1 cellular context compared by ENCODE assay signal in genomic region chr9:114075602-114076001, GRCh38.
TF ChIP-seq lines count a peak whose summit lies in the region.

No MANE protein-coding gene starts in this region.

TF ChIP-seq in HepG2, 621 proteins besides CTCF, POLR2A, EP300 and RAD21 (continued from another document):
- TF ChIP-seq HNF1B (CRISPR knock-in tag; IDR thresholded peaks at IDR 0.05), result peak; percentile 26; the same call in 1 of the 2 replicates
- peak; percentile 71 for TF ChIP-seq ZFP36 (IDR thresholded peaks at IDR 0.05; ENCODE audit: borderline replicate concordance, low read depth, low read length, partially characterized antibody)
- no peak for TF ChIP-seq NR2F1 (CRISPR knock-in tag; IDR thresholded peaks at IDR 0.05)
- no peak for TF ChIP-seq ZSCAN22 (CRISPR knock-in tag; IDR thresholded peaks at IDR 0.05)
- no peak for TF ChIP-seq ZNF235 (CRISPR knock-in tag; IDR thresholded peaks at IDR 0.05; ENCODE audit: borderline replicate concordance)
